In the genomic region with DNA sequence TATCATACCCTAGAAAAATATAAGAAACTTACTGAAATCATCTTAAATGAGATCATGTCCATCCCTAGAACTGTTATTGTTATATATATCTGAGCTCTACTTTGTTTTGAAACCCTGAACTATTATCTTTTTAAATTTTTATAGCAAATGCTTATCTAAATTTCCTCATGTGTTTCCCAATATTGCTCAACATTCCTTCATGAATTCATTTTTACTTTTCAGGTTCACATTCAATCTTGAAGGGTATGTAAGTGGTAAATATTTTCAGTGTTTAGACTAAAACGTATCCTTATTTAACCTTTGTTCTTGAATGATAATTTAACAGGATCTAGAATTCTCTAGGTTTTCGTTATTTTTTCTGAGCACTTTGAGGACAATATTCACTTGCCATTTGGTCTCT, we compare ENCODE assay signal across 16 cellular contexts. TPM values are rescaled to one million over a fixed set of nuclear protein-coding genes. Genes with fewer than 3 reads are reported as not detected.
A peak's percentile ranks its signal among the peaks of the same experiment; 100 is the strongest.
DNase-seq lines count a peak whose midpoint lies in the region; ATAC-seq and TF ChIP-seq lines count a peak whose summit lies in the region.
"Had no signal": no experiment of that assay in that cellular context is flagged by ENCODE, and none has a peak within 500 bp of the region (broad histone marks: within the 10 kb centered on the region; RNA-seq: fewer than 3 reads in every experiment).

No MANE protein-coding gene starts in this region.

- H3K36me3 Mint-ChIP-seq in CD4-positive, alpha-beta T cell (ENCODE audit: low read depth), result no peaks in the 10 kb centered on the region

- CTCF ChIA-PET in CD4-positive, alpha-beta T cell (lab: Charles Lee), result no interaction called here
- CTCF ChIA-PET in GM10248 (lab: Yijun Ruan, JAX), result interaction anchor here (0.9 kb wide), 1 partner anchor 9 kb away, joined by 3 read pairs; no protein-coding TSS in a partner anchor

- ATAC-seq in CD4-positive, alpha-beta T cell (ENCODE audit: poor library complexity), result no peak
- no peak for ATAC-seq in GM19324 (IDR thresholded peaks at IDR 0.05; ENCODE audit: low FRiP score, unreplicated experiment)
- ATAC-seq in HG02970 (IDR thresholded peaks at IDR 0.05; ENCODE audit: low FRiP score, unreplicated experiment), result no peak

- POLR2A ChIA-PET in CD4-positive, alpha-beta T cell (lab: Charles Lee), result interaction anchor here (1.3 to 1.7 kb wide), 2 partner anchors 21 to 24 kb away, joined by 4 to 5 read pairs; a partner anchor contains a TSS
- POLR2A ChIA-PET in GM10248 (lab: Yijun Ruan, JAX), result no interaction called here

- H3K4me1 Mint-ChIP-seq in CD4-positive, alpha-beta T cell (ENCODE audit: low read depth), result peaks cover 44% of the 10 kb centered on the region

- H3K4me3 ChIP-seq in BLaER1 (no peak overlapping the region), cardiac fibroblast (replicated peaks in 1 of 2; ENCODE audit: low read depth in 2 of 2, low read length in 2 of 2) (no peak overlapping the region), MM.1S (ENCODE audit: low read length) (no peak overlapping the region)
- H3K4me3 ChIP-seq: HAP-1, Peyer's patch had no signal

- H2AFZ ChIP-seq in MM.1S (ENCODE audit: low read length), result no peak overlapping the region

- H3K9me2 ChIP-seq in MM.1S (replicated peaks; ENCODE audit: insufficient read depth, low read length), result no peaks in the 10 kb centered on the region

- no peaks in the 10 kb centered on the region for H3K27me3 ChIP-seq in BLaER1
- H3K27me3 ChIP-seq in CD4-positive, alpha-beta T cell (ENCODE audit: control insufficient read depth, insufficient read depth, low read length), result no peaks in the 10 kb centered on the region
- H3K27me3 ChIP-seq in MM.1S (replicated peaks; ENCODE audit: insufficient read depth, low read length), result no peaks in the 10 kb centered on the region
- H3K27me3 ChIP-seq: Peyer's patch had no signal

- H3K27ac Mint-ChIP-seq in CD4-positive, alpha-beta T cell, result peak overlapping the region; percentile 53

- no peaks in the 10 kb centered on the region for H3K79me2 ChIP-seq in MM.1S (ENCODE audit: low read length)

- peaks cover 18% of the 10 kb centered on the region for H3K4me1 ChIP-seq in BLaER1
- H3K4me1 ChIP-seq in MM.1S (ENCODE audit: low read length), result no peaks in the 10 kb centered on the region
- H3K4me1 ChIP-seq: HAP-1, Peyer's patch had no signal

- no peak overlapping the region for H3K4me3 Mint-ChIP-seq in CD4-positive, alpha-beta T cell

- 0 out of 2 replicates have a peak overlapping the region, but pooled peaks have one; percentile 19 for H3K4me2 ChIP-seq in BLaER1
- no peak overlapping the region for H3K4me2 ChIP-seq in MM.1S (ENCODE audit: low read depth, low read length)

- no peaks in the 10 kb centered on the region for H3K9me3 ChIP-seq in BLaER1
- H3K9me3 ChIP-seq in CD4-positive, alpha-beta T cell (ENCODE audit: control insufficient read depth, low read length), result no peaks in the 10 kb centered on the region
- H3K9me3 ChIP-seq in MM.1S (replicated peaks; ENCODE audit: insufficient read depth, low read length), result no peaks in the 10 kb centered on the region
- H3K9me3 ChIP-seq: HAP-1, Peyer's patch had no signal

- intact Hi-C loops in CD4-positive, alpha-beta T cell (cut with DNase I, micrococcal nuclease), result no loop called here

- H3K36me3 ChIP-seq in BLaER1 (no peaks in the 10 kb centered on the region), MM.1S (replicated peaks; ENCODE audit: insufficient read depth, low read length) (no peaks in the 10 kb centered on the region)
- H3K36me3 ChIP-seq: HAP-1, Peyer's patch had no signal

- H3K9ac ChIP-seq in BLaER1 (no peak overlapping the region), MM.1S (ENCODE audit: low read length) (no peak overlapping the region)

- no peak for DNase-seq in CD4-positive, alpha-beta T cell
- DNase-seq in cardiac fibroblast (ENCODE audit: low read depth in 2 of 2), result peak; percentile 30 to 63
- peak; percentile 73 for DNase-seq in iris pigment epithelial cell (ENCODE audit: low read depth)
- no peak for DNase-seq in GM10248 (ENCODE audit: extremely low spot score)
- no peak for DNase-seq in MM.1S
- DNase-seq: DMS153, NCI-H1417 treated with DMSO at 0.1 percent for 48 hours, NCI-H2029, NCI-H2171 treated with DMSO at 0.1 percent for 48 hours, NCI-H510A, Peyer's patch, Right ventricle myocardium superior had no signal

- no peaks in the 10 kb centered on the region for H3K9me3 Mint-ChIP-seq in CD4-positive, alpha-beta T cell

- H3K27me3 Mint-ChIP-seq in CD4-positive, alpha-beta T cell, result no peaks in the 10 kb centered on the region

- H3F3A ChIP-seq in MM.1S (ENCODE audit: insufficient read depth, low read length), result no peaks in the 10 kb centered on the region

- no peak for TF ChIP-seq CTCF in CD4-positive, alpha-beta T cell (IDR thresholded peaks at IDR 0.05)
- TF ChIP-seq CTCF in cardiac fibroblast (IDR thresholded peaks at IDR 0.05; ENCODE audit: low read depth, low read length), result no peak
- no peak for TF ChIP-seq CTCF in GM10248 (IDR thresholded peaks at IDR 0.05; ENCODE audit: control extremely low read depth, extremely low read depth, low read depth, missing control alignments)
- TF ChIP-seq CTCF in MM.1S (IDR thresholded peaks at IDR 0.05; ENCODE audit: low read length), result no peak

- H3K27ac ChIP-seq in BLaER1, result no peak overlapping the region
- no peak overlapping the region for H3K27ac ChIP-seq in CD4-positive, alpha-beta T cell (ENCODE audit: low read depth, low read length)
- H3K27ac ChIP-seq in MM.1S (ENCODE audit: low read length), result no peak overlapping the region
- H3K27ac ChIP-seq: Peyer's patch had no signal

- no peaks in the 10 kb centered on the region for H4K20me1 ChIP-seq in BLaER1
- H4K20me1 ChIP-seq in MM.1S (ENCODE audit: insufficient read depth, low read length), result no peaks in the 10 kb centered on the region

RNA-seq across cellular contexts. Expression of a gene that starts 23.9 kb away (rescaled TPM):
- total RNA-seq in CD4-positive, alpha-beta T cell, result under 1 TPM; 0.25 to 0.34 TPM

Comparison
In these comparisons a context has a peak if more than half of its experiments do, and no peak if none do; other contexts are left out.
1. DNase-seq: peak in cardiac fibroblast (2 of 2) and iris pigment epithelial cell (single experiment); none in CD4-positive, alpha-beta T cell (0 of 10), GM10248 (single experiment) and MM.1S (single experiment).